Comparison of ENCODE assay signal across 8 cellular contexts in the genomic region with DNA sequence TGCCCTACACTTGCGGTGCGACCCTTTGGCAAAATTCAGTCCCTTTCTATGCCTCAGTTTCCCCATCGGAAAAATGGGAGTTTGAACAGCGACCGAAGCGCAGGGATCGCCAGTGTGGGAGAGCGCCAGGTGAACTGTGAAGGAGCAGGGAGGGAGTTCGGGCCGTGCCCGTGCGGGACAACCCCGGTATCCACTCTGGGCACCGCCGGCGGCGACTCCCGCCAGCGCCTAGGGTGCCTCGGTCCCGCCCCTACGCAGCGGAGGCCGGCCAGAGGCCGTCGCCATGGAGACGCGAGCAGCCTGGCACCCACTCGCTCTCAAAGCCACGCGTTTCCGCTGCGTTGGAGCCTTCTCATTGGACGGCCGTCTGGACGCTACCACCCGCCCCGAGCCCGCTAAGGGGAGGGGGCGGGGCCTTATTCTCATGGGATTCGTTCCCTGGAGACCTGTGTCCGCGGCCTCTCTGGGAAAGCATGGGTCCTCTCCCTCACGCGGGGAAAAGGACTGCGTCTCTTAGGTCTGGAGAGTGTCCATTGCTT. TPM values are rescaled to one million over a fixed set of nuclear protein-coding genes. Genes with fewer than 3 reads are reported as not detected.
DNase-seq lines count a peak whose midpoint lies in the region; ATAC-seq, FAIRE-seq and TF ChIP-seq lines count a peak whose summit lies in the region.

No MANE protein-coding gene starts in this region.

- no peaks in the 10 kb centered on the region for H3K36me3 Mint-ChIP-seq in T-cell

- H3K4me1 Mint-ChIP-seq in T-cell, result peaks cover 28 to 42% (median 39%) of the 10 kb centered on the region in 3 donors

- FAIRE-seq in GM12892 (lab: Jason Lieb, UNC) (peak; percentile 98), urothelium cell line (lab: Jason Lieb, UNC) (peak; percentile 48)

- POLR2A ChIA-PET in T-cell (lab: Charles Lee), result interaction anchor here in 1 of 2 donors (0.5 kb wide), 1 partner anchor 372 kb away, joined by 5 read pairs; no protein-coding TSS in a partner anchor

- no peaks in the 10 kb centered on the region for H3K27me3 ChIP-seq in prostate gland (replicated peaks; ENCODE audit: insufficient read depth)

- H3K4me1 ChIP-seq in prostate gland (replicated peaks), result peaks cover 8% of the 10 kb centered on the region

- DNase-seq in GM12892 (ENCODE audit: insufficient read length) (peak; percentile 78), NCI-H146 (lab: John Stamatoyannopoulos, UW) (peak; percentile 99), T-cell (peak; percentile 93 to 98 (median 96)), amygdala (lab: John Stamatoyannopoulos, UW) (peak; percentile 74 to 99 (median 97)), left ventricle myocardium superior (peak; percentile 99), prostate gland (ENCODE audit: low spot score) (peak; percentile 98), urothelium cell line (ENCODE audit: low spot score) (peak; percentile 97)

- CTCF ChIA-PET in T-cell (lab: Charles Lee), result interaction anchor here in 1 of 2 donors (1.9 kb wide), 1 partner anchor 104 kb away, joined by 6 read pairs; no protein-coding TSS in a partner anchor

- H3K27me3 Mint-ChIP-seq in T-cell, result no peaks in the 10 kb centered on the region

- peak overlapping the region; percentile 92 to 93 for H3K27ac ChIP-seq in prostate gland

- peak; percentile 52; the same call in 1 of the 2 replicates for TF ChIP-seq POLR2A in GM12892 (IDR thresholded peaks at IDR 0.05; ENCODE audit: low read depth, low read length)
- TF ChIP-seq POLR2A in prostate gland (IDR thresholded peaks at IDR 0.05), result peak; percentile 57

- H3K4me3 ChIP-seq in prostate gland, result peak overlapping the region; percentile 90 to 94

- no peaks in the 10 kb centered on the region for H3K9me3 Mint-ChIP-seq in T-cell

- ATAC-seq in HG02852 (IDR thresholded peaks at IDR 0.05; ENCODE audit: unreplicated experiment), result peak; percentile 71
- peak; percentile 78 to 79 (median 79) for ATAC-seq in T-cell (replicated peaks in 1 of 4)
- ATAC-seq in left ventricle myocardium superior, result peak; percentile 92

- under 1% methylated on average over 46 of the region's 46 CpGs for WGBS in prostate gland

- H3K9me3 ChIP-seq in prostate gland, result no peaks in the 10 kb centered on the region

- peak overlapping the region; percentile 90 to 94 for H3K27ac Mint-ChIP-seq in T-cell

- peak in 2 of 4 experiments; percentile 2 to 8 for TF ChIP-seq CTCF in prostate gland (IDR thresholded peaks at IDR 0.05)

- intact Hi-C loops in left ventricle myocardium superior (cut with micrococcal nuclease) (no loop called here), prostate gland (cut with DNase I) (loop anchor here (2.0 kb wide), 1 partner anchor 25 kb away; the partner anchor contains the start of gene UNC119B)

- H3K36me3 ChIP-seq in prostate gland, result no peaks in the 10 kb centered on the region

- peak overlapping the region; percentile 88 to 89 (median 89) for H3K4me3 Mint-ChIP-seq in T-cell

RNA-seq across cellular contexts. Expression of gene MLEC, which starts 0.7 kb away (rescaled TPM):
- polyA plus RNA-seq in GM12892 (2012; ENCODE audit: missing spikeins), result 48.5 TPM
- total RNA-seq in T-cell (10 to 100 TPM; 26.3 to 61.3 (median 55.3) TPM), left ventricle myocardium superior (130 TPM), prostate gland (100 to 1,000 TPM; 116 to 124 TPM)

RNA-seq across cellular contexts. Expression of gene UNC119B, which starts 24.0 kb away (rescaled TPM):
- polyA plus RNA-seq in GM12892 (2012; ENCODE audit: missing spikeins), result 15.2 TPM
- total RNA-seq in T-cell (10 to 100 TPM; 14.3 to 26.1 (median 22.6) TPM), left ventricle myocardium superior (13.2 TPM), prostate gland (10 to 100 TPM; 26.0 to 41.9 TPM)

RNA-seq across cellular contexts. Expression of gene ACADS, which starts 39.4 kb away (rescaled TPM):
- 5.3 TPM for polyA plus RNA-seq in GM12892 (2012; ENCODE audit: missing spikeins)
- total RNA-seq in T-cell, result 10 to 100 TPM in 4 of 5 donors, 1 to 10 TPM in 1; 7.5 to 22.5 (median 20.4) TPM
- 108 TPM for total RNA-seq in left ventricle myocardium superior
- 10 to 100 TPM; 29.4 to 36.0 TPM for total RNA-seq in prostate gland

RNA-seq across cellular contexts. Expression of gene CABP1, which starts 45.8 kb away (rescaled TPM):
- polyA plus RNA-seq in GM12892 (2012; ENCODE audit: missing spikeins), result 3.1 TPM
- total RNA-seq in T-cell, result not detected
- total RNA-seq in left ventricle myocardium superior, result 8.0 TPM
- total RNA-seq in prostate gland, result under 1 TPM; 0.23 to 0.62 TPM

Comparison
In these comparisons a context has a peak if more than half of its experiments do, and no peak if none do; other contexts are left out.
1. Peak in every context shown above with its lines: DNase-seq, ATAC-seq, H3K4me3 ChIP-seq and H3K27ac ChIP-seq.